ENCODE assay signal across 1 cellular context in the genomic region with DNA sequence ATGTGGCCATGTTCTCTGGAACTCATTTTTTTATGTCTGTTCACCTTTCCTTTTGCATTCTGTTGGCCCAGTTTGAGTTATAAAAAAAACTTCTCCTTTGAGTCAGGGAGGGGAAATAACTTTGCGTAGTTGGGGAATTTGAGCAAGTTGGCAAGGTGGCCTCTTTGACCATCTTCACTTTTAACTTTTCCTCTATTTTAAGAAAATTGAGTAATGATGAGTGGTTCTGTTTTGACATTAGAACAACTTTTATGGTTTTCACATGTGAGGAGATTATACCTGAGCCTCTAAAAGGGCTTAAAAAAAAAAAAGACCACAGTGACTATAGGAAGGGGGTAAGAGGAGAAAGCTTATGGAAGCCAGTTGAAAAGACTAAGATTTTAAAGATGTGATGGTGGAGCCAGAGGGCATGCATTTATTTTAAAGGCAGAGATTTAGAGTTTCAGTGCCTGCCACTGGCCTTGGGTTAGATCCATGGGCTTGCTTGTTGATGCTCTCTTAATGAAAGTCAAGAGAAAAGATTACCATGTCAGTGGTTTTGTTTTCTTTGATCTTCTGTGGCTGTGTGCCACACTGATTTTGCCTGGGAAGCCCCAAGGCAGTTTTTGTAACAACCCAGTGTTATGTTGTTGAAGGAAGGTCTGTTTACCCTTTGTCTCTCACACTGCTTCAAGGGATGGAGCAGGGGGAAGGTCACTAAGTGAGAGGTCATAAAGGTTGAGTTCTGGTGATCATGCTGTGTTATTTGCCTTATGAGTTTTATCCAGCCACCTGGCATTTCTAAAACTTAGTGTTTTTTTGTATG.
TF ChIP-seq lines count a peak whose summit lies in the region.

No MANE protein-coding gene starts in this region.

TF ChIP-seq in GM12878, 131 proteins besides CTCF, POLR2A, EP300 and RAD21 (continued from another document):
- TF ChIP-seq, protein P1, sequence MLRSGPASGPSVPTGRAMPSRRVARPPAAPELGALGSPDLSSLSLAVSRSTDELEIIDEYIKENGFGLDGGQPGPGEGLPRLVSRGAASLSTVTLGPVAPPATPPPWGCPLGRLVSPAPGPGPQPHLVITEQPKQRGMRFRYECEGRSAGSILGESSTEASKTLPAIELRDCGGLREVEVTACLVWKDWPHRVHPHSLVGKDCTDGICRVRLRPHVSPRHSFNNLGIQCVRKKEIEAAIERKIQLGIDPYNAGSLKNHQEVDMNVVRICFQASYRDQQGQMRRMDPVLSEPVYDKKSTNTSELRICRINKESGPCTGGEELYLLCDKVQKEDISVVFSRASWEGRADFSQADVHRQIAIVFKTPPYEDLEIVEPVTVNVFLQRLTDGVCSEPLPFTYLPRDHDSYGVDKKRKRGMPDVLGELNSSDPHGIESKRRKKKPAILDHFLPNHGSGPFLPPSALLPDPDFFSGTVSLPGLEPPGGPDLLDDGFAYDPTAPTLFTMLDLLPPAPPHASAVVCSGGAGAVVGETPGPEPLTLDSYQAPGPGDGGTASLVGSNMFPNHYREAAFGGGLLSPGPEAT (IDR thresholded peaks at IDR 0.05; ENCODE audit: low read depth): no peak
- TF ChIP-seq HDAC2 (IDR thresholded peaks at IDR 0.05): no peak
- TF ChIP-seq KAT2A (conservative IDR thresholded peaks at IDR 0.05; ENCODE audit: control insufficient read depth, low read depth, low read length): no peak
- TF ChIP-seq RAD51 (IDR thresholded peaks at IDR 0.05): no peak
- TF ChIP-seq, protein P2, sequence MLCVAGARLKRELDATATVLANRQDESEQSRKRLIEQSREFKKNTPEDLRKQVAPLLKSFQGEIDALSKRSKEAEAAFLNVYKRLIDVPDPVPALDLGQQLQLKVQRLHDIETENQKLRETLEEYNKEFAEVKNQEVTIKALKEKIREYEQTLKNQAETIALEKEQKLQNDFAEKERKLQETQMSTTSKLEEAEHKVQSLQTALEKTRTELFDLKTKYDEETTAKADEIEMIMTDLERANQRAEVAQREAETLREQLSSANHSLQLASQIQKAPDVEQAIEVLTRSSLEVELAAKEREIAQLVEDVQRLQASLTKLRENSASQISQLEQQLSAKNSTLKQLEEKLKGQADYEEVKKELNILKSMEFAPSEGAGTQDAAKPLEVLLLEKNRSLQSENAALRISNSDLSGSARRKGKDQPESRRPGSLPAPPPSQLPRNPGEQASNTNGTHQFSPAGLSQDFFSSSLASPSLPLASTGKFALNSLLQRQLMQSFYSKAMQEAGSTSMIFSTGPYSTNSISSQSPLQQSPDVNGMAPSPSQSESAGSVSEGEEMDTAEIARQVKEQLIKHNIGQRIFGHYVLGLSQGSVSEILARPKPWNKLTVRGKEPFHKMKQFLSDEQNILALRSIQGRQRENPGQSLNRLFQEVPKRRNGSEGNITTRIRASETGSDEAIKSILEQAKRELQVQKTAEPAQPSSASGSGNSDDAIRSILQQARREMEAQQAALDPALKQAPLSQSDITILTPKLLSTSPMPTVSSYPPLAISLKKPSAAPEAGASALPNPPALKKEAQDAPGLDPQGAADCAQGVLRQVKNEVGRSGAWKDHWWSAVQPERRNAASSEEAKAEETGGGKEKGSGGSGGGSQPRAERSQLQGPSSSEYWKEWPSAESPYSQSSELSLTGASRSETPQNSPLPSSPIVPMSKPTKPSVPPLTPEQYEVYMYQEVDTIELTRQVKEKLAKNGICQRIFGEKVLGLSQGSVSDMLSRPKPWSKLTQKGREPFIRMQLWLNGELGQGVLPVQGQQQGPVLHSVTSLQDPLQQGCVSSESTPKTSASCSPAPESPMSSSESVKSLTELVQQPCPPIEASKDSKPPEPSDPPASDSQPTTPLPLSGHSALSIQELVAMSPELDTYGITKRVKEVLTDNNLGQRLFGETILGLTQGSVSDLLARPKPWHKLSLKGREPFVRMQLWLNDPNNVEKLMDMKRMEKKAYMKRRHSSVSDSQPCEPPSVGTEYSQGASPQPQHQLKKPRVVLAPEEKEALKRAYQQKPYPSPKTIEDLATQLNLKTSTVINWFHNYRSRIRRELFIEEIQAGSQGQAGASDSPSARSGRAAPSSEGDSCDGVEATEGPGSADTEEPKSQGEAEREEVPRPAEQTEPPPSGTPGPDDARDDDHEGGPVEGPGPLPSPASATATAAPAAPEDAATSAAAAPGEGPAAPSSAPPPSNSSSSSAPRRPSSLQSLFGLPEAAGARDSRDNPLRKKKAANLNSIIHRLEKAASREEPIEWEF (IDR thresholded peaks at IDR 0.05; ENCODE audit: insufficient replicate concordance, low read depth, low read length): no peak
- no peak for TF ChIP-seq BMI1 (IDR thresholded peaks at IDR 0.05; ENCODE audit: borderline replicate concordance)
- peak; percentile 79; the same call in 1 of the 2 replicates for TF ChIP-seq CREM (IDR thresholded peaks at IDR 0.05; ENCODE audit: low read depth)
- no peak for TF ChIP-seq SMAD5 (IDR thresholded peaks at IDR 0.05; ENCODE audit: low read depth)
- no peak for TF ChIP-seq BCL11A (IDR thresholded peaks at IDR 0.05; ENCODE audit: low read depth, low read length)
- peak; percentile 72; the same call in 1 of the 2 replicates for TF ChIP-seq MEF2A (IDR thresholded peaks at IDR 0.05; ENCODE audit: insufficient read depth, low read depth, low read length)
- no peak for TF ChIP-seq SREBF2 (IDR thresholded peaks at IDR 0.05; ENCODE audit: low read length)
TF ChIP-seq in GM12878: peak in this region for 16.
